21 cellular contexts compared by ENCODE assay signal in genomic region chr6:113756290-113756665, GRCh38.
"Had no signal": no experiment of that assay in that cellular context is flagged by ENCODE, and none has a peak within 500 bp of the region (broad histone marks: within the 10 kb centered on the region; RNA-seq: fewer than 3 reads in every experiment).

No MANE protein-coding gene starts in this region.

- H3K4me3 Mint-ChIP-seq: endodermal cell; natural killer cell; stimulated activated effector memory CD8-positive, alpha-beta T cell treated with anti-CD3 and anti-CD28 coated beads, Interleukin-12 subunit alpha, Interleukin-12 subunit beta, amount 100 ng/mL, for 72 hours; stimulated activated naive CD8-positive, alpha-beta T cell treated with anti-CD3 and anti-CD28 coated beads, Interleukin-15, Interleukin-2, amounts not matched to agents 100 ng/mL and 50 ng/mL, for 24 hours had no signal

- H3K4me2 ChIP-seq: hepatocyte had no signal

- DNase-seq: effector CD4-positive, alpha-beta T cell; endodermal cell; head of caudate nucleus; left colon; left ventricle myocardium superior; mesendoderm; natural killer cell; occipital lobe; pancreas; right cardiac atrium; stimulated activated CD4-positive, alpha-beta T cell treated with anti-CD3 and anti-CD28 coated beads, Interleukin-4, amount 100 ng/mL, for 1 hour; stimulated activated CD8-positive, alpha-beta memory T cell treated with anti-CD3 and anti-CD28 coated beads, Interleukin-4, amount 100 ng/mL, for 48 hours; tibial artery; upper lobe of right lung had no signal

- H3K4me1 Mint-ChIP-seq: endodermal cell; natural killer cell; stimulated activated effector memory CD8-positive, alpha-beta T cell treated with anti-CD3 and anti-CD28 coated beads, Interleukin-12 subunit alpha, Interleukin-12 subunit beta, amount 100 ng/mL, for 72 hours had no signal

- H3K9me3 Mint-ChIP-seq: endodermal cell; stimulated activated effector memory CD8-positive, alpha-beta T cell treated with anti-CD3 and anti-CD28 coated beads, Interleukin-12 subunit alpha, Interleukin-12 subunit beta, amount 100 ng/mL, for 72 hours; stimulated activated naive CD8-positive, alpha-beta T cell treated with anti-CD3 and anti-CD28 coated beads, Interleukin-15, Interleukin-2, amounts not matched to agents 100 ng/mL and 50 ng/mL, for 24 hours had no signal

- H3K27me3 Mint-ChIP-seq: stimulated activated naive CD8-positive, alpha-beta T cell treated with anti-CD3 and anti-CD28 coated beads, Interleukin-15, Interleukin-2, amounts not matched to agents 100 ng/mL and 50 ng/mL, for 24 hours had no signal

- H3K9me3 ChIP-seq: pancreas, tibial artery, upper lobe of right lung, vagina had no signal

- H3K27me3 ChIP-seq: hepatocyte, pancreas, tibial artery, upper lobe of right lung, vagina had no signal

- H3K4me3 ChIP-seq: coronary artery, hepatocyte, lung, pancreas, tibial artery, upper lobe of right lung, vagina had no signal

- H3K27ac ChIP-seq: coronary artery, hepatocyte, pancreas, tibial artery, upper lobe of right lung, vagina had no signal

- H3K36me3 Mint-ChIP-seq: natural killer cell; stimulated activated effector memory CD8-positive, alpha-beta T cell treated with anti-CD3 and anti-CD28 coated beads, Interleukin-12 subunit alpha, Interleukin-12 subunit beta, amount 100 ng/mL, for 72 hours had no signal

- ATAC-seq: left colon; natural killer cell; pancreas; right cardiac atrium; stimulated activated effector memory CD8-positive, alpha-beta T cell treated with anti-CD3 and anti-CD28 coated beads, Interleukin-12 subunit alpha, Interleukin-12 subunit beta, amount 100 ng/mL, for 72 hours; upper lobe of right lung had no signal

- H3K27ac Mint-ChIP-seq: endodermal cell; natural killer cell; progenitor cell of endocrine pancreas; stimulated activated effector memory CD8-positive, alpha-beta T cell treated with anti-CD3 and anti-CD28 coated beads, Interleukin-12 subunit alpha, Interleukin-12 subunit beta, amount 100 ng/mL, for 72 hours; stimulated activated naive CD8-positive, alpha-beta T cell treated with anti-CD3 and anti-CD28 coated beads, Interleukin-15, Interleukin-2, amounts not matched to agents 100 ng/mL and 50 ng/mL, for 24 hours had no signal

- H3K36me3 ChIP-seq: pancreas, tibial artery, upper lobe of right lung, vagina had no signal

- H3K4me1 ChIP-seq: pancreas, tibial artery, upper lobe of right lung, vagina had no signal

- H2AFZ ChIP-seq: hepatocyte had no signal

- H3K79me2 ChIP-seq: hepatocyte had no signal
